In genomic region chr5:147377685-147378084, GRCh38 we compare ENCODE assay signal across 8 cellular contexts.
"Had no signal": no experiment of that assay in that cellular context is flagged by ENCODE, and none has a peak within 500 bp of the region (broad histone marks: within the 10 kb centered on the region; RNA-seq: fewer than 3 reads in every experiment).

No MANE protein-coding gene starts in this region.

- H2AFZ ChIP-seq: GM23248 had no signal

- H3K4me3 ChIP-seq: GM23248 had no signal

- FAIRE-seq: H54 had no signal

- DNase-seq: GM23248, GOT3, H9, HCEC 1CT, Kasumi-1, KG1 had no signal

- H3K27ac ChIP-seq: GM23248, HL-60 had no signal

- H3K9ac ChIP-seq: GM23248 had no signal
